21 cellular contexts compared by ENCODE assay signal in the genomic region with DNA sequence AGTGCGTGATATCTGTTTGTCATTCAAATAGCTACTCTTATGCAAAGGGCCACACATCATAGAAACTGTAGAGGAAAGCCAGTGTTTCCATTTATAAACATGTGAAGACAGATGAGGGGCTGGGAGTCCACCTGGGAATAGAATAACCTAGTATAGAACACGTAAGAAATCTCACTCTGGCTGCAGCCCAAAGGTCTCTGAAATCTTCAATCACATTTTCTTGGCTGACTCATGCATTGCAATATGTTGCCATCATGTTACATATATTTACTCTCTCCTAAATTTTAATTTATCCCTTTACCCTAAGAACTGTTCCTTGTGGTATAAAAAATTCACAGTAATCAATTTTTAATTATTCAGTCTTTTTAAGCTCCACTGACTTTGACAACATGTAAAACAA.
"Had no signal": no experiment of that assay in that cellular context is flagged by ENCODE, and none has a peak within 500 bp of the region (broad histone marks: within the 10 kb centered on the region; RNA-seq: fewer than 3 reads in every experiment).

No MANE protein-coding gene starts in this region.

- H3K9me3 Mint-ChIP-seq: activated CD4-positive, alpha-beta memory T cell treated with anti-CD3 and anti-CD28 coated beads for 36 hours; natural killer cell; stimulated activated naive CD8-positive, alpha-beta T cell treated with anti-CD3 and anti-CD28 coated beads, Interleukin-15, Interleukin-2, amounts not matched to agents 100 ng/mL and 50 ng/mL, for 24 hours had no signal

- ATAC-seq: body of pancreas, gastrocnemius medialis, heart right ventricle, lower lobe of right lung, natural killer cell, psoas muscle, right cardiac atrium had no signal

- H3K36me3 ChIP-seq: gastrocnemius medialis, heart right ventricle, lower lobe of right lung, ovary, suprapubic skin, vagina had no signal

- H3K4me3 Mint-ChIP-seq: activated CD4-positive, alpha-beta memory T cell treated with anti-CD3 and anti-CD28 coated beads for 36 hours; activated naive CD8-positive, alpha-beta T cell treated with anti-CD3 and anti-CD28 coated beads for 36 hours; immature natural killer cell; natural killer cell; stimulated activated naive CD8-positive, alpha-beta T cell treated with anti-CD3 and anti-CD28 coated beads, Interleukin-15, Interleukin-2, amounts not matched to agents 100 ng/mL and 50 ng/mL, for 24 hours had no signal

- H3K9me3 ChIP-seq: body of pancreas, gastrocnemius medialis, lower lobe of right lung, ovary, psoas muscle, vagina had no signal

- DNase-seq: activated CD4-positive, alpha-beta memory T cell treated with anti-CD3 and anti-CD28 coated beads for 36 hours; activated naive CD4-positive, alpha-beta T cell; activated naive CD8-positive, alpha-beta T cell treated with anti-CD3 and anti-CD28 coated beads for 36 hours; activated T-cell treated with anti-CD3 and anti-CD28 coated beads for 4 hours; body of pancreas; effector memory CD4-positive, alpha-beta T cell; gastrocnemius medialis; heart right ventricle; immature natural killer cell; lower lobe of right lung; natural killer cell; ovary; psoas muscle; right cardiac atrium; small intestine; stimulated activated CD4-positive, alpha-beta T cell treated with anti-CD3 and anti-CD28 coated beads, Interleukin-15, amount 100 ng/mL, for 24 hours; stimulated activated CD4-positive, alpha-beta T cell treated with anti-CD3 and anti-CD28 coated beads, Interleukin-2, amount 100 ng/mL, for 48 hours had no signal

- H3K36me3 Mint-ChIP-seq: activated naive CD8-positive, alpha-beta T cell treated with anti-CD3 and anti-CD28 coated beads for 36 hours; immature natural killer cell; natural killer cell had no signal

- H3K4me1 Mint-ChIP-seq: activated naive CD8-positive, alpha-beta T cell treated with anti-CD3 and anti-CD28 coated beads for 36 hours; immature natural killer cell; natural killer cell had no signal

- H3K4me1 ChIP-seq: body of pancreas, gastrocnemius medialis, heart right ventricle, lower lobe of right lung, psoas muscle, suprapubic skin, vagina had no signal

- H3K27me3 ChIP-seq: body of pancreas, gastrocnemius medialis, ovary, suprapubic skin, vagina had no signal

- H3K4me3 ChIP-seq: body of pancreas, gastrocnemius medialis, heart right ventricle, lower lobe of right lung, ovary, psoas muscle, suprapubic skin, vagina had no signal

- H3K27ac Mint-ChIP-seq: activated CD4-positive, alpha-beta memory T cell treated with anti-CD3 and anti-CD28 coated beads for 36 hours; activated naive CD8-positive, alpha-beta T cell treated with anti-CD3 and anti-CD28 coated beads for 36 hours; immature natural killer cell; natural killer cell; stimulated activated naive CD8-positive, alpha-beta T cell treated with anti-CD3 and anti-CD28 coated beads, Interleukin-15, Interleukin-2, amounts not matched to agents 100 ng/mL and 50 ng/mL, for 24 hours had no signal

- H3K27ac ChIP-seq: body of pancreas, epithelial cell of prostate, gastrocnemius medialis, heart right ventricle, lower lobe of right lung, ovary, psoas muscle, suprapubic skin, vagina had no signal
